In the genomic region with DNA sequence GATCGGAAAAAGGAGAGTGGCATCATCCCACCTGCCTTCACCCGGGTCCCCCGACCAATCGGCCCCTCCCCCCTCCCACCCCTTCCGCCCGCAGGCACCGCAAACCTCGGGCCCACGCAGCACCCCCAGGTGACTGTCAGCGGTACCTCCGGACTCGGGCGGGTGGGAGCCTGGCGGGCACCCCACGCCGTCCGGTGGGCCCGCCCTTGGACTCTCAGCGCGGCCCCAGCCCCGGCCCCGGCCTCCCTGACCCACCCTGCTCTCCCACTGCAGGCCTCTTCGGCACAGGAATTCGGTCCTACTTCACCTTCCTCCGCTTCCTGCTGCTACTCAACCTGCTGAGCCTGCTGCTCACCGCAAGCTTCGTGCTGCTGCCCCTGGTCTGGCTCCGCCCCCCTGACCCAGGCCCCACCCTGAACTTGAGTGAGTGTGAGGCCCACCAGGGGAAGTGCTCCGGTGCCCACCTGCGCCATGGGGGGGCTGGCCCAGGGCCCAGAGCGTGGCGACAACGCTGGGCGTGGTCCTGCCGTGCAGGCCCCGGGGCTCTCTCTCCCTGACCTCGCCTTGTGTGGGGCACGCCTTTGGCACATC, we compare ENCODE assay signal across 9 cellular contexts. TPM values are rescaled to one million over a fixed set of nuclear protein-coding genes. Genes with fewer than 3 reads are reported as not detected.
A peak's percentile ranks its signal among the peaks of the same experiment; 100 is the strongest.
DNase-seq lines count a peak whose midpoint lies in the region; ATAC-seq and TF ChIP-seq lines count a peak whose summit lies in the region.
"Had no signal": no experiment of that assay in that cellular context is flagged by ENCODE, and none has a peak within 500 bp of the region (broad histone marks: within the 10 kb centered on the region; RNA-seq: fewer than 3 reads in every experiment).

No MANE protein-coding gene starts in this region.

- peak overlapping the region; percentile 59 for H3K4me3 Mint-ChIP-seq in natural killer cell
- H3K4me3 Mint-ChIP-seq in endothelial cell (ENCODE audit: unreplicated experiment): no peak overlapping the region

- H3K27ac Mint-ChIP-seq in natural killer cell (peak overlapping the region; percentile 83 to 99), endothelial cell (ENCODE audit: unreplicated experiment) (no peak overlapping the region)

- H3K4me1 ChIP-seq in OCI-LY7 (ENCODE audit: insufficient read depth, low read length, poor library complexity, severe bottlenecking) (peaks cover 62% of the 10 kb centered on the region), breast epithelium (peaks cover 0 to 5% of the 10 kb centered on the region in 2 donors), testis (peaks cover 19% of the 10 kb centered on the region)

- H3K9me3 ChIP-seq in OCI-LY7 (ENCODE audit: low read length): no peaks in the 10 kb centered on the region
- no peaks in the 10 kb centered on the region for H3K9me3 ChIP-seq in breast epithelium
- H3K9me3 ChIP-seq in testis: no peaks in the 10 kb centered on the region

- intact Hi-C loops in OCI-LY7 (cut with micrococcal nuclease; ENCODE audit: unreplicated experiment): loop anchor here (5.0 kb wide), 2 partner anchors 120 to 1645 kb away; no protein-coding TSS in a partner anchor
- intact Hi-C loops in breast epithelium (cut with DNase I; ENCODE audit: low total_unique reads): no loop called here
- intact Hi-C loops in natural killer cell (cut with micrococcal nuclease): loop anchor here (5.0 kb wide), 1 partner anchor 1670 kb away; no protein-coding TSS in a partner anchor
- intact Hi-C loops in testis (cut with DNase I; ENCODE audit: low total_unique reads): no loop called here

- H3K9me3 Mint-ChIP-seq in natural killer cell: no peaks in the 10 kb centered on the region
- H3K9me3 Mint-ChIP-seq in endothelial cell (ENCODE audit: unreplicated experiment): no peaks in the 10 kb centered on the region

- H3K27ac ChIP-seq in OCI-LY7 (ENCODE audit: low read depth, low read length, poor library complexity, severe bottlenecking): peak overlapping the region; percentile 91
- H3K27ac ChIP-seq in breast epithelium: peak overlapping the region; percentile 64 to 74
- H3K27ac ChIP-seq in testis: no peak overlapping the region

- 0 out of 2 replicates have a peak, but pooled peaks cover 4% of the 10 kb centered on the region for H4K20me1 ChIP-seq in OCI-LY7 (ENCODE audit: insufficient read depth, low read length)

- peaks cover 45% of the 10 kb centered on the region for H3K36me3 ChIP-seq in OCI-LY7 (ENCODE audit: insufficient read depth, low read length)
- H3K36me3 ChIP-seq in breast epithelium: no peaks in the 10 kb centered on the region
- H3K36me3 ChIP-seq in testis (ENCODE audit: low read depth, missing control alignments): no peaks in the 10 kb centered on the region

- peak overlapping the region; percentile 81 for H3K4me3 ChIP-seq in OCI-LY7 (ENCODE audit: low read depth, low read length, poor library complexity, severe bottlenecking)
- H3K4me3 ChIP-seq in breast epithelium: peak overlapping the region; percentile 22 to 65 (median 47)
- peak overlapping the region in 1 of 2 donors; percentile 39 for H3K4me3 ChIP-seq in testis

- no peaks in the 10 kb centered on the region for H3K9me2 ChIP-seq in OCI-LY7 (ENCODE audit: insufficient read depth, low read length)

- H3K27me3 ChIP-seq in breast epithelium: no peaks in the 10 kb centered on the region
- no peaks in the 10 kb centered on the region for H3K27me3 ChIP-seq in testis

- no TSS peak for BruUV-seq in OCI-LY7 (replicated peaks; lab: Mats Ljungman, UMichigan)

- H3K4me1 Mint-ChIP-seq in natural killer cell (peaks cover 62 to 76% of the 10 kb centered on the region in 2 donors), endothelial cell (ENCODE audit: unreplicated experiment) (peaks cover 37% of the 10 kb centered on the region)

- CTCF ChIA-PET in OCI-LY7 (lab: Charles Lee; ENCODE audit: unreplicated experiment): interaction anchor here (0.6 kb wide), 1 partner anchor 108 kb away, joined by 3 read pairs; no protein-coding TSS in a partner anchor

- no peaks in the 10 kb centered on the region for H3K27me3 Mint-ChIP-seq in natural killer cell (ENCODE audit: low read depth in 2 of 2)
- H3K27me3 Mint-ChIP-seq in endothelial cell (ENCODE audit: unreplicated experiment): peaks cover 10% of the 10 kb centered on the region

- no peak for ATAC-seq in natural killer cell

- TF ChIP-seq POLR2A in GM15510 (IDR thresholded peaks at IDR 0.05; ENCODE audit: borderline replicate concordance, extremely low read depth, insufficient read length) (peak; percentile 75), breast epithelium (IDR thresholded peaks at IDR 0.05) (no peak), testis (IDR thresholded peaks at IDR 0.05) (no peak)

- WGBS in testis, 2 donors: 45 to 50% methylated on average over 4 to 34 of the region's 38 CpGs

- peaks cover 10% of the 10 kb centered on the region for H3K36me3 Mint-ChIP-seq in natural killer cell
- H3K36me3 Mint-ChIP-seq in endothelial cell (ENCODE audit: low read depth, unreplicated experiment): peaks cover 18% of the 10 kb centered on the region

- H3K79me2 ChIP-seq in OCI-LY7 (ENCODE audit: insufficient read depth, low read depth, low read length): peaks cover 8% of the 10 kb centered on the region; the same call in 1 of the 2 replicates

- DNase-seq in OCI-LY7 (ENCODE audit: low spot score): peak; percentile 80
- peak in 1 of 2 donors; percentile 69 for DNase-seq in breast epithelium (ENCODE audit: low spot score in 2 of 2)
- no peak for DNase-seq in natural killer cell
- DNase-seq in testis: no peak
- DNase-seq in MV-4-11 (lab: John Stamatoyannopoulos, UW): no peak
- no peak for DNase-seq in endothelial cell (ENCODE audit: low spot score)
- no peak for DNase-seq in NCI-H2029 treated with DMSO at 0.1 percent for 48 hours (lab: John Stamatoyannopoulos, UW)

- POLR2A ChIA-PET in OCI-LY7 (lab: Charles Lee): interaction anchor here (0.6 kb wide), 1 partner anchor 668 kb away, joined by 4 read pairs; no protein-coding TSS in a partner anchor

- H3K4me2 ChIP-seq in OCI-LY7 (ENCODE audit: low read length): peak overlapping the region; percentile 96

- TF ChIP-seq CTCF in OCI-LY7 (conservative IDR thresholded peaks at IDR 0.05; ENCODE audit: low read length): peak; percentile 30; the same call in 1 of the 2 replicates
- no peak for TF ChIP-seq CTCF in breast epithelium (IDR thresholded peaks at IDR 0.05)
- no peak for TF ChIP-seq CTCF in natural killer cell (IDR thresholded peaks at IDR 0.05)
- no peak for TF ChIP-seq CTCF in testis (IDR thresholded peaks at IDR 0.05)
- no peak for TF ChIP-seq CTCF in endothelial cell (IDR thresholded peaks at IDR 0.05; ENCODE audit: unreplicated experiment)

- H2AFZ ChIP-seq in OCI-LY7 (ENCODE audit: low read length): no peak overlapping the region

RNA-seq across cellular contexts. Expression of gene TMC8, which starts 1.6 kb away (rescaled TPM):
- total RNA-seq in OCI-LY7 (2014; rRNA removed; shearing (Covaris generic)): 54.6 and 83.8 TPM in 2 replicates
- total RNA-seq in OCI-LY7 (2022) (219 and 236 TPM in 2 replicates), breast epithelium (1 to 10 TPM; 4.2 to 9.9 (median 8.8) TPM), natural killer cell (100 to 1,000 TPM; 401 to 551 (median 435) TPM), testis (1 to 10 TPM; 3.5 to 9.3 TPM), endothelial cell (ENCODE audit: unreplicated experiment) (55.8 TPM)
- 5.6 TPM for polyA plus RNA-seq in testis (ENCODE audit: insufficient read depth, low read depth, low replicate concordance)

RNA-seq across cellular contexts. Expression of gene TMC6, which starts 3.6 kb away (rescaled TPM):
- 94.0 and 124 TPM in 2 replicates for total RNA-seq in OCI-LY7 (2014; rRNA removed; shearing (Covaris generic))
- total RNA-seq in OCI-LY7 (2022) (234 and 258 TPM in 2 replicates), breast epithelium (10 to 100 TPM; 18.6 to 45.9 (median 28.4) TPM), natural killer cell (100 to 1,000 TPM; 653 to 825 (median 687) TPM), testis (10 to 100 TPM; 18.0 to 20.3 TPM), endothelial cell (ENCODE audit: unreplicated experiment) (292 TPM)
- 10.8 TPM for polyA plus RNA-seq in testis (ENCODE audit: insufficient read depth, low read depth, low replicate concordance)

RNA-seq across cellular contexts. Expression of gene C17orf99, which starts 14.0 kb away (rescaled TPM):
- not detected in 2 replicates for total RNA-seq in OCI-LY7 (2014; rRNA removed; shearing (Covaris generic))
- total RNA-seq in OCI-LY7 (2022) (1.1 TPM in 2 replicates), breast epithelium (not detected), natural killer cell (not detected), testis (1 to 10 TPM; 1.1 to 1.3 TPM), endothelial cell (ENCODE audit: unreplicated experiment) (not detected)
- not detected for polyA plus RNA-seq in testis (ENCODE audit: insufficient read depth, low read depth, low replicate concordance)
- total RNA-seq: NCI-H460 had no signal

RNA-seq across cellular contexts. Expression of gene SYNGR2, which starts 36.2 kb away (rescaled TPM):
- 21.3 and 35.4 TPM in 2 replicates for total RNA-seq in OCI-LY7 (2014; rRNA removed; shearing (Covaris generic))
- 44.9 and 45.5 TPM in 2 replicates for total RNA-seq in OCI-LY7 (2022)
- 10 to 100 TPM; 37.8 to 69.5 (median 64.2) TPM for total RNA-seq in breast epithelium
- total RNA-seq in natural killer cell: 10 to 100 TPM; 41.2 to 62.1 (median 43.5) TPM
- total RNA-seq in testis: 10 to 100 TPM; 68.7 to 70.6 TPM
- 63.7 TPM for polyA plus RNA-seq in testis (ENCODE audit: insufficient read depth, low read depth, low replicate concordance)
- 72.6 TPM for total RNA-seq in endothelial cell (ENCODE audit: unreplicated experiment)

RNA-seq across cellular contexts. Expression of gene TK1, which starts 54.7 kb away (rescaled TPM):
- 108 and 118 TPM in 2 replicates for total RNA-seq in OCI-LY7 (2014; rRNA removed; shearing (Covaris generic))
- total RNA-seq in OCI-LY7 (2022): 149 TPM in 2 replicates
- total RNA-seq in breast epithelium: 1 to 10 TPM; 2.6 to 5.6 (median 3.7) TPM
- total RNA-seq in natural killer cell: 1 to 10 TPM; 2.1 to 5.1 (median 3.9) TPM
- total RNA-seq in testis: 1 to 10 TPM; 3.9 to 4.8 TPM
- 5.7 TPM for polyA plus RNA-seq in testis (ENCODE audit: insufficient read depth, low read depth, low replicate concordance)
- 23.8 TPM for total RNA-seq in endothelial cell (ENCODE audit: unreplicated experiment)

Comparison
In these comparisons a context has a peak if more than half of its experiments do, and no peak if none do; other contexts are left out.
1. H3K27ac ChIP-seq: peak in OCI-LY7 (single experiment) and breast epithelium (2 of 2); none in testis (0 of 2).
2. intact Hi-C loops: an anchor here in OCI-LY7 (5.0 kb wide) and natural killer cell (5.0 kb wide); none called in breast epithelium and testis.